39 cellular contexts compared by ENCODE assay signal in genomic region chr20:22672191-22672590, GRCh38.
"Had no signal": no experiment of that assay in that cellular context is flagged by ENCODE, and none has a peak within 500 bp of the region (broad histone marks: within the 10 kb centered on the region; RNA-seq: fewer than 3 reads in every experiment).

No MANE protein-coding gene starts in this region.

- H3K27ac ChIP-seq: adrenal gland, ascending aorta, body of pancreas, brain microvascular endothelial cell, breast epithelium, cardiac muscle cell had no signal

- H3K27me3 Mint-ChIP-seq: activated naive CD4-positive, alpha-beta T cell treated with anti-CD3 and anti-CD28 coated beads, Interleukin-2, amount 10 ng/mL, durations not matched to agents 7 days and 5 days; activated naive CD8-positive, alpha-beta T cell; activated naive CD8-positive, alpha-beta T cell treated with anti-CD3 and anti-CD28 coated beads, Interleukin-2, amount 10 ng/mL, durations not matched to agents 7 days and 5 days; activated T-cell treated with anti-CD3 and anti-CD28 coated beads, Interleukin-2, amount 50 U/mL, for 24 hours; central memory CD8-positive, alpha-beta T cell had no signal

- H3K36me3 Mint-ChIP-seq: activated naive CD4-positive, alpha-beta T cell treated with anti-CD3 and anti-CD28 coated beads, Interleukin-2, amount 10 ng/mL, durations not matched to agents 7 days and 5 days; activated naive CD4-positive, alpha-beta T cell treated with anti-CD3 and anti-CD28 coated beads, Interleukin-2, amount 50 U/mL, for 24 hours; activated naive CD8-positive, alpha-beta T cell; activated naive CD8-positive, alpha-beta T cell treated with anti-CD3 and anti-CD28 coated beads for 36 hours; activated naive CD8-positive, alpha-beta T cell treated with anti-CD3 and anti-CD28 coated beads, Interleukin-2, amount 10 ng/mL, durations not matched to agents 7 days and 5 days; brain had no signal

- H3K4me1 Mint-ChIP-seq: activated naive CD4-positive, alpha-beta T cell treated with anti-CD3 and anti-CD28 coated beads, Interleukin-2, amount 10 ng/mL, durations not matched to agents 7 days and 5 days; activated naive CD4-positive, alpha-beta T cell treated with anti-CD3 and anti-CD28 coated beads, Interleukin-2, amount 50 U/mL, for 24 hours; activated naive CD8-positive, alpha-beta T cell treated with anti-CD3 and anti-CD28 coated beads for 36 hours; activated naive CD8-positive, alpha-beta T cell treated with anti-CD3 and anti-CD28 coated beads, Interleukin-2, amount 10 ng/mL, durations not matched to agents 7 days and 5 days; activated naive CD8-positive, alpha-beta T cell treated with anti-CD3 and anti-CD28 coated beads, Interleukin-2, amount 50 U/mL, for 24 hours; activated T-helper 17 cell treated with anti-CD3 and anti-CD28 coated beads, Interleukin-2, amount 50 U/mL, for 72 hours; brain; central memory CD8-positive, alpha-beta T cell had no signal

- ATAC-seq: activated naive CD4-positive, alpha-beta T cell treated with anti-CD3 and anti-CD28 coated beads, Interleukin-2, amount 50 U/mL, for 72 hours; activated naive CD8-positive, alpha-beta T cell treated with anti-CD3 and anti-CD28 coated beads, Interleukin-2, amount 50 U/mL, for 24 hours; activated T-cell treated with anti-CD3 and anti-CD28 coated beads, Interleukin-2, amount 50 U/mL, for 4 hours; activated T-cell treated with anti-CD3 and anti-CD28 coated beads, Interleukin-2, amount 50 U/mL, for 72 hours; activated T-helper 17 cell treated with anti-CD3 and anti-CD28 coated beads, Interleukin-2, amount 50 U/mL, for 72 hours; body of pancreas had no signal

- H3K36me3 ChIP-seq: adrenal gland, ascending aorta, brain microvascular endothelial cell, breast epithelium, cardiac muscle cell had no signal

- H3K27ac Mint-ChIP-seq: activated naive CD4-positive, alpha-beta T cell treated with anti-CD3 and anti-CD28 coated beads for 36 hours; activated naive CD4-positive, alpha-beta T cell treated with anti-CD3 and anti-CD28 coated beads, Interleukin-2, amount 10 ng/mL, durations not matched to agents 7 days and 5 days; activated naive CD4-positive, alpha-beta T cell treated with anti-CD3 and anti-CD28 coated beads, Interleukin-2, amount 50 U/mL, for 24 hours; activated naive CD4-positive, alpha-beta T cell treated with anti-CD3 and anti-CD28 coated beads, Interleukin-2, amount 50 U/mL, for 72 hours; activated naive CD8-positive, alpha-beta T cell; activated naive CD8-positive, alpha-beta T cell treated with anti-CD3 and anti-CD28 coated beads for 36 hours; activated naive CD8-positive, alpha-beta T cell treated with anti-CD3 and anti-CD28 coated beads, Interleukin-2, amount 10 ng/mL, durations not matched to agents 7 days and 5 days; activated naive CD8-positive, alpha-beta T cell treated with anti-CD3 and anti-CD28 coated beads, Interleukin-2, amount 50 U/mL, for 24 hours; activated T-cell treated with anti-CD3 and anti-CD28 coated beads, Interleukin-2, amount 50 U/mL, for 24 hours; activated T-cell treated with anti-CD3 and anti-CD28 coated beads, Interleukin-2, amount 50 U/mL, for 72 hours; activated T-helper 1 cell treated with anti-CD3 and anti-CD28 coated beads, Interleukin-12 subunit alpha, Interleukin-12 subunit beta, Interleukin-2, Interleukin-4 antibody, amounts not matched to agents 30 ng/mL and 10 ng/mL and 1 ng/mL, durations not matched to agents 14 hours and 24 hours and 36 hours; activated T-helper 17 cell treated with anti-CD3 and anti-CD28 coated beads, Interleukin-2, amount 50 U/mL, for 72 hours; activated T-helper 2 cell treated with anti-CD3 and anti-CD28 coated beads, Interferon-gamma antibody, Interleukin-2, Interleukin-4, amounts not matched to agents 10 μg/mL and 5 μg/mL and 100 μg/mL, durations not matched to agents 14 hours and 24 hours and 36 hours; brain had no signal

- H3K9me3 ChIP-seq: body of pancreas had no signal

- H3K27me3 ChIP-seq: adrenal gland, ascending aorta, body of pancreas, brain microvascular endothelial cell, breast epithelium, cardiac muscle cell had no signal

- H3K4me1 ChIP-seq: adrenal gland, ascending aorta, body of pancreas, breast epithelium had no signal

- DNase-seq: activated effector memory CD4-positive, alpha-beta T cell treated with anti-CD3 and anti-CD28 coated beads, Interleukin-2, amount 50 U/mL, for 16 hours; activated effector memory CD4-positive, alpha-beta T cell treated with Interleukin-2 at 50 U/mL for 16 hours; activated gamma-delta T cell treated with Interleukin-2 at 50 U/mL for 16 hours; activated naive CD4-positive, alpha-beta T cell; activated naive CD4-positive, alpha-beta T cell treated with anti-CD3 and anti-CD28 coated beads for 36 hours; activated naive CD4-positive, alpha-beta T cell treated with anti-CD3 and anti-CD28 coated beads, Interleukin-2, amount 10 ng/mL, durations not matched to agents 7 days and 5 days; activated naive CD4-positive, alpha-beta T cell treated with anti-CD3 and anti-CD28 coated beads, Interleukin-2, amount 50 U/mL, for 16 hours; activated naive CD4-positive, alpha-beta T cell treated with Interleukin-2 at 50 U/mL for 16 hours; activated naive CD8-positive, alpha-beta T cell treated with anti-CD3 and anti-CD28 coated beads for 36 hours; activated naive CD8-positive, alpha-beta T cell treated with anti-CD3 and anti-CD28 coated beads, Interleukin-2, amount 10 ng/mL, durations not matched to agents 7 days and 5 days; activated naive CD8-positive, alpha-beta T cell treated with anti-CD3 and anti-CD28 coated beads, Interleukin-2, amount 50 U/mL, for 24 hours; activated T-cell treated with anti-CD3 and anti-CD28 coated beads, Interleukin-2, amount 50 U/mL, for 24 hours; activated T-cell treated with anti-CD3 and anti-CD28 coated beads, Interleukin-2, amount 50 U/mL, for 4 hours; activated T-cell treated with anti-CD3 and anti-CD28 coated beads, Interleukin-2, amount 50 U/mL, for 48 hours; activated T-cell treated with anti-CD3 and anti-CD28 coated beads, Interleukin-2, amount 50 U/mL, for 72 hours; adrenal gland; amniotic stem cell; amygdala; anterior cingulate cortex; aorta; body of pancreas; brain microvascular endothelial cell; caudate nucleus; central memory CD4-positive, alpha-beta T cell; cerebellar nuclear complex had no signal

- H3K4me3 Mint-ChIP-seq: activated naive CD4-positive, alpha-beta T cell treated with anti-CD3 and anti-CD28 coated beads for 36 hours; activated naive CD4-positive, alpha-beta T cell treated with anti-CD3 and anti-CD28 coated beads, Interleukin-2, amount 10 ng/mL, durations not matched to agents 7 days and 5 days; activated naive CD4-positive, alpha-beta T cell treated with anti-CD3 and anti-CD28 coated beads, Interleukin-2, amount 50 U/mL, for 24 hours; activated naive CD8-positive, alpha-beta T cell; activated naive CD8-positive, alpha-beta T cell treated with anti-CD3 and anti-CD28 coated beads for 36 hours; activated naive CD8-positive, alpha-beta T cell treated with anti-CD3 and anti-CD28 coated beads, Interleukin-2, amount 10 ng/mL, durations not matched to agents 7 days and 5 days; activated naive CD8-positive, alpha-beta T cell treated with anti-CD3 and anti-CD28 coated beads, Interleukin-2, amount 50 U/mL, for 24 hours; activated T-cell treated with anti-CD3 and anti-CD28 coated beads, Interleukin-2, amount 50 U/mL, for 24 hours; activated T-cell treated with anti-CD3 and anti-CD28 coated beads, Interleukin-2, amount 50 U/mL, for 4 hours; activated T-cell treated with anti-CD3 and anti-CD28 coated beads, Interleukin-2, amount 50 U/mL, for 72 hours; activated T-helper 1 cell treated with anti-CD3 and anti-CD28 coated beads, Interleukin-12 subunit alpha, Interleukin-12 subunit beta, Interleukin-2, Interleukin-4 antibody, amounts not matched to agents 30 ng/mL and 10 ng/mL and 1 ng/mL, durations not matched to agents 14 hours and 24 hours and 36 hours; activated T-helper 17 cell treated with anti-CD3 and anti-CD28 coated beads, Interleukin-2, amount 50 U/mL, for 72 hours; brain; central memory CD8-positive, alpha-beta T cell had no signal

- FAIRE-seq: astrocyte, bronchial epithelial cell, colon had no signal

- H3K4me3 ChIP-seq: adrenal gland, ascending aorta, body of pancreas, breast epithelium, cardiac muscle cell had no signal
